ENCODE assay signal across 28 cellular contexts in genomic region chr1:94301186-94301585, GRCh38.
DNase-seq lines count a peak whose midpoint lies in the region; ATAC-seq, FAIRE-seq and TF ChIP-seq lines count a peak whose summit lies in the region.
"Had no signal": no experiment of that assay in that cellular context is flagged by ENCODE, and none has a peak within 500 bp of the region (broad histone marks: within the 10 kb centered on the region; RNA-seq: fewer than 3 reads in every experiment).

No MANE protein-coding gene starts in this region.

- DNase-seq in heart left ventricle = no peak
- no peak for DNase-seq in left cardiac atrium
- DNase-seq in astrocyte (ENCODE audit: low read depth) = no peak
- no peak for DNase-seq in kidney
- DNase-seq in upper lobe of left lung = no peak
- DNase-seq in NCI-H2029 (lab: John Stamatoyannopoulos, UW) = no peak
- DNase-seq in endodermal cell = no peak
- DNase-seq in activated CD8-positive, alpha-beta memory T cell treated with anti-CD3 and anti-CD28 coated beads, Interleukin-2, amount 50 U/mL, for 4 hours = no peak
- DNase-seq: activated CD4-positive, alpha-beta T cell treated with anti-CD3 and anti-CD28 coated beads, Interleukin-2, amount 10 ng/mL, durations not matched to agents 24 days and 14 days; activated naive CD4-positive, alpha-beta T cell treated with anti-CD3 and anti-CD28 coated beads, Interleukin-2, amount 50 U/mL, for 16 hours; aorta; glutamatergic neuron; left ventricle myocardium superior; NCI-H1105 treated with DMSO at 0.1 percent for 48 hours; NCI-H2107; NCI-H510A; NK-92 treated with Interleukin-12 subunit alpha and Interleukin-12 subunit beta, amount 100 ng/mL, for 24 hours; stimulated activated CD4-positive, alpha-beta T cell treated with anti-CD3 and anti-CD28 coated beads, Interleukin-2, amount 100 ng/mL, for 48 hours; stimulated activated naive CD4-positive, alpha-beta T cell treated with Interleukin-2 at 50 U/mL for 16 hours; T-helper 17 cell; tibial artery had no signal

- H3K27ac ChIP-seq in heart left ventricle (peak overlapping the region; percentile 1 to 88 (median 74)), astrocyte (ENCODE audit: low read depth, low read length) (no peak overlapping the region), kidney (ENCODE audit: low read depth in 2 of 2, low read length in 2 of 2) (peak overlapping the region; percentile 35 to 45), upper lobe of left lung (peak overlapping the region; percentile 15 to 77 (median 49)), endodermal cell (ENCODE audit: low read depth, low read length) (no peak overlapping the region)
- H3K27ac ChIP-seq: prostate gland, SK-N-MC had no signal

- H3K36me3 Mint-ChIP-seq in astrocyte (ENCODE audit: low read depth, unreplicated experiment) (no peaks in the 10 kb centered on the region), endodermal cell (ENCODE audit: low read depth) (no peaks in the 10 kb centered on the region)

- H3K9me3 Mint-ChIP-seq in astrocyte (ENCODE audit: unreplicated experiment) (no peaks in the 10 kb centered on the region), endodermal cell (no peaks in the 10 kb centered on the region)
- H3K9me3 Mint-ChIP-seq: activated CD4-positive, alpha-beta T cell treated with anti-CD3 and anti-CD28 coated beads, Interleukin-2, amount 10 ng/mL, durations not matched to agents 24 days and 14 days; activated T-helper 1 cell treated with anti-CD3 and anti-CD28 coated beads, Interleukin-12 subunit alpha, Interleukin-12 subunit beta, Interleukin-2, Interleukin-4 antibody, amounts not matched to agents 30 ng/mL and 10 ng/mL and 1 ng/mL, durations not matched to agents 14 hours and 24 hours and 36 hours had no signal

- no peak for FAIRE-seq in astrocyte (lab: Jason Lieb, UNC)
- no peak for FAIRE-seq in kidney (lab: Jason Lieb, UNC)
- FAIRE-seq: GM12892, HepG2, small intestine had no signal

- no peaks in the 10 kb centered on the region for H3K36me3 ChIP-seq in heart left ventricle
- no peaks in the 10 kb centered on the region for H3K36me3 ChIP-seq in astrocyte (ENCODE audit: insufficient read depth, low read length)
- no peaks in the 10 kb centered on the region for H3K36me3 ChIP-seq in kidney (ENCODE audit: control insufficient read depth in 1 of 2, insufficient read depth in 2 of 2, low read length in 2 of 2)
- H3K36me3 ChIP-seq in upper lobe of left lung = no peaks in the 10 kb centered on the region
- H3K36me3 ChIP-seq in endodermal cell (ENCODE audit: control insufficient read depth, insufficient read depth, low read length) = no peaks in the 10 kb centered on the region
- H3K36me3 ChIP-seq: prostate gland, tibial artery had no signal

- no peak for TF ChIP-seq EP300 in upper lobe of left lung (IDR thresholded peaks at IDR 0.05)

- no peaks in the 10 kb centered on the region for H3K27me3 ChIP-seq in heart left ventricle
- H3K27me3 ChIP-seq in astrocyte (ENCODE audit: insufficient read depth, low read length) = no peaks in the 10 kb centered on the region
- no peaks in the 10 kb centered on the region for H3K27me3 ChIP-seq in upper lobe of left lung
- peaks cover 8% of the 10 kb centered on the region for H3K27me3 ChIP-seq in endodermal cell (ENCODE audit: control insufficient read depth, insufficient read depth, low read length, poor library complexity, severe bottlenecking)
- H3K27me3 ChIP-seq: tibial artery had no signal

- peak overlapping the region; percentile 50 for H3K27ac Mint-ChIP-seq in astrocyte (ENCODE audit: unreplicated experiment)
- H3K27ac Mint-ChIP-seq in endodermal cell = no peak overlapping the region
- H3K27ac Mint-ChIP-seq: activated CD4-positive, alpha-beta T cell treated with anti-CD3 and anti-CD28 coated beads, Interleukin-2, amount 10 ng/mL, durations not matched to agents 24 days and 14 days; activated T-helper 1 cell treated with anti-CD3 and anti-CD28 coated beads, Interleukin-12 subunit alpha, Interleukin-12 subunit beta, Interleukin-2, Interleukin-4 antibody, amounts not matched to agents 30 ng/mL and 10 ng/mL and 1 ng/mL, durations not matched to agents 14 hours and 24 hours and 36 hours; B cell; T-helper 17 cell had no signal

- no peak for TF ChIP-seq CTCF in heart left ventricle (IDR thresholded peaks at IDR 0.05)
- TF ChIP-seq CTCF in astrocyte (IDR thresholded peaks at IDR 0.05; ENCODE audit: insufficient read depth, low read depth, low read length) = no peak
- TF ChIP-seq CTCF in kidney (IDR thresholded peaks at IDR 0.05; ENCODE audit: borderline replicate concordance, extremely low read depth, insufficient read depth) = no peak
- no peak for TF ChIP-seq CTCF in upper lobe of left lung (IDR thresholded peaks at IDR 0.05)
- TF ChIP-seq CTCF in endodermal cell (conservative IDR thresholded peaks at IDR 0.05) = no peak

- H3K9ac ChIP-seq in astrocyte (ENCODE audit: low read length) (no peak overlapping the region), kidney (ENCODE audit: low read length in 2 of 2) (no peak overlapping the region), endodermal cell (ENCODE audit: extremely low read depth, low read length, poor library complexity, severe bottlenecking) (no peak overlapping the region)

- peaks cover 2 to 70% (median 43%) of the 10 kb centered on the region in 12 donors for H3K4me1 ChIP-seq in heart left ventricle
- H3K4me1 ChIP-seq in astrocyte (ENCODE audit: insufficient read depth, low read length) = peaks cover 35% of the 10 kb centered on the region
- peaks cover 23 to 27% of the 10 kb centered on the region in 2 donors for H3K4me1 ChIP-seq in kidney (ENCODE audit: control insufficient read depth in 1 of 2, insufficient read depth in 1 of 2, low read depth in 1 of 2, low read length in 2 of 2)
- peaks cover 59 to 68% (median 65%) of the 10 kb centered on the region in 4 donors for H3K4me1 ChIP-seq in upper lobe of left lung
- H3K4me1 ChIP-seq in endodermal cell (ENCODE audit: control insufficient read depth, insufficient read depth, low read length) = peaks cover 6% of the 10 kb centered on the region
- H3K4me1 ChIP-seq: prostate gland had no signal

- TF ChIP-seq POLR2A in heart left ventricle (IDR thresholded peaks at IDR 0.05) (no peak), upper lobe of left lung (IDR thresholded peaks at IDR 0.05) (no peak)

- no peak overlapping the region for H3K4me3 Mint-ChIP-seq in astrocyte (ENCODE audit: unreplicated experiment)
- no peak overlapping the region for H3K4me3 Mint-ChIP-seq in endodermal cell
- H3K4me3 Mint-ChIP-seq: activated CD4-positive, alpha-beta T cell treated with anti-CD3 and anti-CD28 coated beads, Interleukin-2, amount 10 ng/mL, durations not matched to agents 24 days and 14 days; activated T-helper 1 cell treated with anti-CD3 and anti-CD28 coated beads, Interleukin-12 subunit alpha, Interleukin-12 subunit beta, Interleukin-2, Interleukin-4 antibody, amounts not matched to agents 30 ng/mL and 10 ng/mL and 1 ng/mL, durations not matched to agents 14 hours and 24 hours and 36 hours; B cell; T-helper 17 cell had no signal

- H3K4me3 ChIP-seq in heart left ventricle = no peak overlapping the region
- H3K4me3 ChIP-seq in astrocyte (ENCODE audit: insufficient read depth, low read depth, low read length) = no peak overlapping the region
- H3K4me3 ChIP-seq in kidney (ENCODE audit: low read length in 2 of 2) = no peak overlapping the region
- H3K4me3 ChIP-seq in upper lobe of left lung = no peak overlapping the region
- H3K4me3 ChIP-seq in endodermal cell (ENCODE audit: low read length) = no peak overlapping the region
- H3K4me3 ChIP-seq: prostate gland, SK-N-MC, tibial artery had no signal

- 51 to 69% (median 60%) methylated on average over 5 of the region's 5 CpGs for WGBS in heart left ventricle, 4 donors
- 77 to 81% methylated on average over 5 of the region's 5 CpGs for WGBS in upper lobe of left lung, 2 donors
- 90 to 93% methylated on average over 2 to 5 of the region's 5 CpGs for WGBS in endodermal cell (ENCODE audit: insufficient coverage in 1 of 2, insufficient read length in 1 of 2), 2 experiments

- H3K79me2 ChIP-seq in astrocyte (ENCODE audit: insufficient read depth, low read length) = no peaks in the 10 kb centered on the region

- no peak overlapping the region for H3K4me2 ChIP-seq in astrocyte (ENCODE audit: low read length)

- H4K20me1 ChIP-seq in astrocyte (ENCODE audit: insufficient read depth, low read length) = no peaks in the 10 kb centered on the region

- H3K9me3 ChIP-seq in heart left ventricle (no peaks in the 10 kb centered on the region), astrocyte (ENCODE audit: insufficient read depth, low read depth, low read length) (no peaks in the 10 kb centered on the region), kidney (ENCODE audit: control insufficient read depth in 1 of 2, low read length in 2 of 2) (no peaks in the 10 kb centered on the region), upper lobe of left lung (no peaks in the 10 kb centered on the region), endodermal cell (ENCODE audit: control insufficient read depth, low read length) (no peaks in the 10 kb centered on the region)
- H3K9me3 ChIP-seq: prostate gland, tibial artery had no signal

- ATAC-seq in heart left ventricle (no peak), left cardiac atrium (no peak), upper lobe of left lung (ENCODE audit: low FRiP score in 2 of 2) (no peak)
- ATAC-seq: HepG2, left ventricle myocardium superior, T-helper 17 cell had no signal

- H3K27me3 Mint-ChIP-seq in astrocyte (ENCODE audit: low read depth, unreplicated experiment) (no peaks in the 10 kb centered on the region), endodermal cell (ENCODE audit: insufficient read depth) (peaks cover 1% of the 10 kb centered on the region)
- H3K27me3 Mint-ChIP-seq: activated CD4-positive, alpha-beta T cell treated with anti-CD3 and anti-CD28 coated beads, Interleukin-2, amount 10 ng/mL, durations not matched to agents 24 days and 14 days had no signal

- H2AFZ ChIP-seq in astrocyte (ENCODE audit: low read depth, low read length) = no peak overlapping the region

- H3K4me1 Mint-ChIP-seq in astrocyte (ENCODE audit: low read depth, unreplicated experiment) = peaks cover 28% of the 10 kb centered on the region
- H3K4me1 Mint-ChIP-seq in endodermal cell = peaks cover 10% of the 10 kb centered on the region
- H3K4me1 Mint-ChIP-seq: activated CD4-positive, alpha-beta T cell treated with anti-CD3 and anti-CD28 coated beads, Interleukin-2, amount 10 ng/mL, durations not matched to agents 24 days and 14 days; B cell; T-helper 17 cell had no signal

- intact Hi-C loops in heart left ventricle (cut with DNase I) (loop anchor here in 1 of 10 donors (5.0 kb wide), 1 partner anchor 44 kb away; no protein-coding TSS in a partner anchor), left cardiac atrium (cut with DNase I) (no loop called here), kidney (cut with DNase I) (no loop called here)

Comparison
In these comparisons a context has a peak if more than half of its experiments do, and no peak if none do; other contexts are left out.
1. H3K27ac ChIP-seq: peak in heart left ventricle (12 of 12), kidney (2 of 2) and upper lobe of left lung (4 of 4); none in astrocyte (single experiment) and endodermal cell (single experiment).